In genomic region chr9:72557549-72557948, GRCh38 we compare ENCODE assay signal across 1 cellular context.
A peak's percentile ranks its signal among the peaks of the same experiment; 100 is the strongest.
TF ChIP-seq lines count a peak whose summit lies in the region.

No MANE protein-coding gene starts in this region.

TF ChIP-seq in K562, 482 proteins besides CTCF, POLR2A, EP300 and RAD21 (continued from another document and continues in another):
- no peak for TF ChIP-seq ZNF280B (CRISPR knock-in tag; IDR thresholded peaks at IDR 0.05)
- TF ChIP-seq STAT5A (IDR thresholded peaks at IDR 0.05; ENCODE audit: borderline replicate concordance, low read length), result no peak
- TF ChIP-seq IRF1 (CRISPR knock-in tag; IDR thresholded peaks at IDR 0.05; ENCODE audit: borderline replicate concordance), result no peak
- no peak for TF ChIP-seq ZBTB40 (IDR thresholded peaks at IDR 0.05)
- TF ChIP-seq ZBTB40 (CRISPR knock-in tag; IDR thresholded peaks at IDR 0.05), result no peak
- no peak for TF ChIP-seq ZNF224 (CRISPR knock-in tag; IDR thresholded peaks at IDR 0.05)
- TF ChIP-seq ZNF695 (CRISPR knock-in tag; IDR thresholded peaks at IDR 0.05), result no peak
- peak; percentile 63 for TF ChIP-seq MAFG (tag; conservative IDR thresholded peaks at IDR 0.05)
- TF ChIP-seq HNRNPL (IDR thresholded peaks at IDR 0.05; ENCODE audit: low read depth, low read length), result no peak
- no peak for TF ChIP-seq FOXO4 (CRISPR knock-in tag; IDR thresholded peaks at IDR 0.05)
- TF ChIP-seq CREB5 (CRISPR knock-in tag; IDR thresholded peaks at IDR 0.05), result no peak
- peak in 1 of 2 experiments; percentile 49; a peak in 2 of 4 replicates for TF ChIP-seq HDAC1 (IDR thresholded peaks at IDR 0.05)
- TF ChIP-seq MAX (CRISPR knock-in tag; IDR thresholded peaks at IDR 0.05), result no peak
- no peak for TF ChIP-seq THRB (CRISPR knock-in tag; conservative IDR thresholded peaks at IDR 0.05)
- no peak for TF ChIP-seq ZNF75A (CRISPR knock-in tag; IDR thresholded peaks at IDR 0.05)
- TF ChIP-seq ZNF311 (CRISPR knock-in tag; IDR thresholded peaks at IDR 0.05), result no peak
- TF ChIP-seq PBX2 (CRISPR knock-in tag; IDR thresholded peaks at IDR 0.05; ENCODE audit: low read depth), result no peak
- TF ChIP-seq PBX2 (tag; conservative IDR thresholded peaks at IDR 0.05; ENCODE audit: low read depth), result no peak
- no peak for TF ChIP-seq E4F1 (CRISPR knock-in tag; IDR thresholded peaks at IDR 0.05; ENCODE audit: borderline replicate concordance)
- peak; percentile 80 for TF ChIP-seq ZNF316 (IDR thresholded peaks at IDR 0.05)
- TF ChIP-seq SNRNP70 (optimal IDR thresholded peaks at IDR 0.05; ENCODE audit: low read depth, low read length), result no peak
- no peak for TF ChIP-seq PYGO2 (tag; IDR thresholded peaks at IDR 0.05)
- TF ChIP-seq MNT (conservative IDR thresholded peaks at IDR 0.05), result peak; percentile 34 to 51; a peak in 2 of 4 replicates
- no peak for TF ChIP-seq ZNF140 (CRISPR knock-in tag; IDR thresholded peaks at IDR 0.05)
- no peak for TF ChIP-seq NCOA2 (IDR thresholded peaks at IDR 0.05; ENCODE audit: partially characterized antibody in 2 of 2)
- TF ChIP-seq KAT8 (IDR thresholded peaks at IDR 0.05; ENCODE audit: low read depth), result no peak
- no peak for TF ChIP-seq RBM15 (IDR thresholded peaks at IDR 0.05; ENCODE audit: insufficient read depth, low read length)
- no peak for TF ChIP-seq HNRNPUL1 (IDR thresholded peaks at IDR 0.05; ENCODE audit: low read length)
- no peak for TF ChIP-seq SUPT5H (IDR thresholded peaks at IDR 0.05)
- no peak for TF ChIP-seq ELF4 (CRISPR knock-in tag; IDR thresholded peaks at IDR 0.05)
- TF ChIP-seq MXI1 (IDR thresholded peaks at IDR 0.05; ENCODE audit: low read depth, low read length), result no peak
- no peak for TF ChIP-seq TGIF2 (CRISPR knock-in tag; IDR thresholded peaks at IDR 0.05)
- no peak for TF ChIP-seq ZBTB17 (CRISPR knock-in tag; IDR thresholded peaks at IDR 0.05)
- TF ChIP-seq CHD1 (IDR thresholded peaks at IDR 0.05; ENCODE audit: low read length), result no peak
- no peak for TF ChIP-seq NR2C1 (IDR thresholded peaks at IDR 0.05)
- no peak for TF ChIP-seq NR2C1 (tag; IDR thresholded peaks at IDR 0.05)
